1 cellular context compared by ENCODE assay signal in genomic region chr3:150759947-150760346, GRCh38.
TF ChIP-seq lines count a peak whose summit lies in the region.

No MANE protein-coding gene starts in this region.

TF ChIP-seq in SK-N-SH treated with all-trans-retinoic acid at 6 μM for 48 hours, 23 proteins besides CTCF, POLR2A, EP300 and RAD21 (continued from another document):
- no peak for TF ChIP-seq PATZ1 (CRISPR knock-in tag; IDR thresholded peaks at IDR 0.05; ENCODE audit: borderline replicate concordance)
- no peak for TF ChIP-seq ZFP3 (CRISPR knock-in tag; IDR thresholded peaks at IDR 0.05)
- no peak for TF ChIP-seq CSDC2 (CRISPR knock-in tag; IDR thresholded peaks at IDR 0.05)
- no peak for TF ChIP-seq ZFP30 (CRISPR knock-in tag; IDR thresholded peaks at IDR 0.05)
- TF ChIP-seq TSHZ2 (CRISPR knock-in tag; IDR thresholded peaks at IDR 0.05): no peak
- no peak for TF ChIP-seq ZNF70 (CRISPR knock-in tag; IDR thresholded peaks at IDR 0.05)
- no peak for TF ChIP-seq ZNF8 (CRISPR knock-in tag; IDR thresholded peaks at IDR 0.05)
